Comparison of ENCODE assay signal across 1 cellular context in genomic region chr7:84744388-84744787, GRCh38.
TF ChIP-seq lines count a peak whose summit lies in the region.

No MANE protein-coding gene starts in this region.

TF ChIP-seq in HCT116, 20 proteins besides CTCF, POLR2A, EP300 and RAD21:
- TF ChIP-seq CEBPB (IDR thresholded peaks at IDR 0.05; ENCODE audit: low read depth) = no peak
- TF ChIP-seq SRF (IDR thresholded peaks at IDR 0.05; ENCODE audit: low read depth) = no peak
- no peak for TF ChIP-seq EZH2phosphoT487 (IDR thresholded peaks at IDR 0.05; ENCODE audit: borderline replicate concordance)
- no peak for TF ChIP-seq ZBTB33 (IDR thresholded peaks at IDR 0.05; ENCODE audit: extremely low read depth, insufficient replicate concordance, low read length)
- TF ChIP-seq SIN3A (IDR thresholded peaks at IDR 0.05; ENCODE audit: low read depth) = no peak
- TF ChIP-seq ZNF274 (IDR thresholded peaks at IDR 0.05; ENCODE audit: low read depth, low read length) = no peak
- no peak for TF ChIP-seq EZH2 (IDR thresholded peaks at IDR 0.05)
- TF ChIP-seq SP1 (IDR thresholded peaks at IDR 0.05; ENCODE audit: low read depth) = no peak
- TF ChIP-seq ELF1 (IDR thresholded peaks at IDR 0.05; ENCODE audit: borderline replicate concordance, low read depth) = no peak
- no peak for TF ChIP-seq JUND (IDR thresholded peaks at IDR 0.05)
- no peak for TF ChIP-seq TCF7L2 (IDR thresholded peaks at IDR 0.05; ENCODE audit: borderline replicate concordance, extremely low read depth, insufficient read depth, insufficient read length)
- no peak for TF ChIP-seq EGR1 (IDR thresholded peaks at IDR 0.05; ENCODE audit: low read depth)
- TF ChIP-seq YY1 (IDR thresholded peaks at IDR 0.05; ENCODE audit: extremely low read depth, insufficient replicate concordance, low read depth, low read length) = no peak
- TF ChIP-seq CBX3 (IDR thresholded peaks at IDR 0.05; ENCODE audit: low read depth) = no peak
- TF ChIP-seq ATF3 (IDR thresholded peaks at IDR 0.05) = no peak
- no peak for TF ChIP-seq POLR2AphosphoS5 (IDR thresholded peaks at IDR 0.05; ENCODE audit: low read depth, low read length)
- TF ChIP-seq REST (IDR thresholded peaks at IDR 0.05; ENCODE audit: low read depth) = no peak
- TF ChIP-seq FOSL1 (IDR thresholded peaks at IDR 0.05; ENCODE audit: low read depth) = no peak
- no peak for TF ChIP-seq ZFX (IDR thresholded peaks at IDR 0.05)
